ENCODE assay signal across 8 cellular contexts in genomic region chr4:40055379-40055872, GRCh38. TPM values are rescaled to one million over a fixed set of nuclear protein-coding genes. Genes with fewer than 3 reads are reported as not detected.
DNase-seq lines count a peak whose midpoint lies in the region; ATAC-seq, FAIRE-seq and TF ChIP-seq lines count a peak whose summit lies in the region.

No MANE protein-coding gene starts in this region.

- TF ChIP-seq EP300 in transverse colon (IDR thresholded peaks at IDR 0.05; ENCODE audit: low read depth): no peak

- no peak for TF ChIP-seq POLR2A in transverse colon (IDR thresholded peaks at IDR 0.05)

- H3K4me3 ChIP-seq in Panc1 (ENCODE audit: low read depth in 2 of 2, low read length in 2 of 2) (peak overlapping the region; percentile 73 to 83), bronchial epithelial cell (ENCODE audit: low read depth, low read length) (peak overlapping the region; percentile 94), muscle layer of colon (ENCODE audit: low read depth in 1 of 2, low read length in 2 of 2) (peak overlapping the region; percentile 73 to 94), transverse colon (peak overlapping the region; percentile 85 to 96 (median 90))

- H3K27ac ChIP-seq in Panc1 (ENCODE audit: low read length) (peak overlapping the region; percentile 96), muscle layer of colon (ENCODE audit: low read depth, low read length) (peak overlapping the region; percentile 100), transverse colon (peak overlapping the region; percentile 99 to 100 (median 100))

- BruUV-seq in Panc1 (replicated peaks; lab: Mats Ljungman, UMichigan): no TSS peak

- no peak for ATAC-seq in Panc1

- H3K36me3 ChIP-seq in Panc1 (ENCODE audit: control insufficient read depth, insufficient read depth, low read length): no peaks in the 10 kb centered on the region
- H3K36me3 ChIP-seq in bronchial epithelial cell (ENCODE audit: control insufficient read depth, insufficient read depth, low read length): no peaks in the 10 kb centered on the region
- H3K36me3 ChIP-seq in muscle layer of colon (ENCODE audit: insufficient read depth, low read length): no peaks in the 10 kb centered on the region
- no peaks in the 10 kb centered on the region for H3K36me3 ChIP-seq in transverse colon

- CTCF ChIA-PET in Panc1 (lab: Charles Lee): interaction anchor here (1.1 kb wide), 1 partner anchor 262 kb away, joined by 4 read pairs; no protein-coding TSS in a partner anchor

- peak; percentile 5 for DNase-seq in activated gamma-delta T cell treated with anti-CD3 and anti-CD28 coated beads, Interleukin-2, amount 50 U/mL, for 16 hours (ENCODE audit: low read depth)
- DNase-seq in activated gamma-delta T cell treated with Interleukin-2 at 50 U/mL for 16 hours (no peak), Panc1 (ENCODE audit: low read depth, low spot score) (no peak), bronchial epithelial cell (ENCODE audit: low read depth) (peak; percentile 30), transverse colon (no peak), T-helper 9 cell (no peak)
- no peak for DNase-seq in effector CD4-positive, alpha-beta T cell

- H3K9me3 ChIP-seq in Panc1 (ENCODE audit: control insufficient read depth, insufficient read depth, low read depth, low read length): no peaks in the 10 kb centered on the region
- no peaks in the 10 kb centered on the region for H3K9me3 ChIP-seq in muscle layer of colon (ENCODE audit: low read length)
- no peaks in the 10 kb centered on the region for H3K9me3 ChIP-seq in transverse colon

- 0 to 3% methylated on average over 8 of the region's 8 CpGs for WGBS in transverse colon (ENCODE audit: low coverage in 1 of 2), 2 donors

- H3K4me1 ChIP-seq in Panc1 (ENCODE audit: control insufficient read depth, insufficient read depth, low read length) (peaks cover 6% of the 10 kb centered on the region; the same call in 1 of the 2 replicates), muscle layer of colon (ENCODE audit: insufficient read depth, low read length) (peaks cover 16% of the 10 kb centered on the region), transverse colon (peaks cover 15 to 33% (median 22%) of the 10 kb centered on the region in 4 donors)

- POLR2A ChIA-PET in Panc1 (lab: Charles Lee): interaction anchor here (0.6 to 0.7 kb wide), 3 partner anchors 20 to 598 kb away, joined by 3 to 5 read pairs (median 4); no protein-coding TSS in a partner anchor

- TF ChIP-seq CTCF in Panc1 (IDR thresholded peaks at IDR 0.05): no peak
- no peak for TF ChIP-seq CTCF in bronchial epithelial cell (IDR thresholded peaks at IDR 0.05; ENCODE audit: insufficient read depth, low read length, severe bottlenecking)
- peak in 1 of 5 experiments; percentile 18 for TF ChIP-seq CTCF in transverse colon (IDR thresholded peaks at IDR 0.05)

- intact Hi-C loops in Panc1 (cut with micrococcal nuclease; ENCODE audit: unreplicated experiment) (loop anchor here (10.0 kb wide), 1 partner anchor 259 kb away; no protein-coding TSS in a partner anchor), transverse colon (cut with DNase I; ENCODE audit: low total_unique reads) (loop anchor here (5.0 kb wide), 1 partner anchor 78 kb away; the partner anchor contains the start of gene PDS5A)

- in situ Hi-C loops in Panc1 (cut with HindIII; ENCODE audit: low pct_unique_long_range_greater_than_20kb, low sequenced_read_pairs): no loop called here
- in situ Hi-C loops in transverse colon (cut with MboI; ENCODE audit: low pct_ligation_motif_present in 1 of 4, low pct_unique_long_range_greater_than_20kb in 1 of 4, low sequenced_read_pairs in 3 of 4): loop anchor here in 2 of 4 donors (10.0 to 25.0 kb wide), 2 partner anchors 257 to 259 kb away; no protein-coding TSS in a partner anchor

- H3K27me3 ChIP-seq in Panc1 (ENCODE audit: control insufficient read depth, insufficient read depth, low read length) (no peaks in the 10 kb centered on the region), bronchial epithelial cell (ENCODE audit: control insufficient read depth, insufficient read depth, low read length) (no peaks in the 10 kb centered on the region), muscle layer of colon (ENCODE audit: control insufficient read depth in 1 of 2, insufficient read depth in 2 of 2, low read length in 2 of 2) (no peaks in the 10 kb centered on the region), transverse colon (no peaks in the 10 kb centered on the region)

- peak overlapping the region; percentile 95 for H3K9ac ChIP-seq in muscle layer of colon (ENCODE audit: low read length)

- FAIRE-seq in bronchial epithelial cell (lab: Jason Lieb, UNC): no peak

RNA-seq across cellular contexts. Expression of gene N4BP2, which starts 1.2 kb away (rescaled TPM):
- total RNA-seq in Panc1 (2021; ENCODE audit: unreplicated experiment) (8.5 TPM), bronchial epithelial cell (6.0 and 9.0 TPM in 2 replicates), transverse colon (10 to 100 TPM in 3 of 4 donors, 1 to 10 TPM in 1; 7.9 to 19.5 (median 12.5) TPM)
- polyA plus RNA-seq in Panc1 (2012; ENCODE audit: insufficient read length): 1.6 TPM

Comparison
In these comparisons a context has a peak if more than half of its experiments do, and no peak if none do; other contexts are left out.
1. DNase-seq: peak in activated gamma-delta T cell treated with anti-CD3 and anti-CD28 coated beads, Interleukin-2, amount 50 U/mL, for 16 hours (single experiment) and bronchial epithelial cell (single experiment); none in activated gamma-delta T cell treated with Interleukin-2 at 50 U/mL for 16 hours (single experiment), Panc1 (single experiment), transverse colon (single experiment), effector CD4-positive, alpha-beta T cell (single experiment) and T-helper 9 cell (single experiment).
2. Peak in every context shown above with its lines, with median percentiles within 50 percentile points of each other: H3K27ac ChIP-seq and H3K4me3 ChIP-seq.